Comparison of ENCODE assay signal across 1 cellular context in genomic region chr10:110833941-110834621, GRCh38.
TF ChIP-seq lines count a peak whose summit lies in the region.

No MANE protein-coding gene starts in this region.

TF ChIP-seq in H1, 55 proteins besides CTCF, POLR2A, EP300 and RAD21 (continued from another document):
- TF ChIP-seq RNF2 (IDR thresholded peaks at IDR 0.05; ENCODE audit: borderline replicate concordance, low read depth, low read length, missing control alignments, poor library complexity, severe bottlenecking): no peak
- TF ChIP-seq CREB1 (IDR thresholded peaks at IDR 0.05): no peak
- TF ChIP-seq RBBP5 (IDR thresholded peaks at IDR 0.05; ENCODE audit: borderline replicate concordance, low read depth, low read length): no peak
- TF ChIP-seq BCL11A (IDR thresholded peaks at IDR 0.05; ENCODE audit: low read depth in 2 of 2, low read length in 2 of 2): no peak
- no peak for TF ChIP-seq MAFK (IDR thresholded peaks at IDR 0.05; ENCODE audit: low read depth, low read length)
- no peak for TF ChIP-seq CEBPB (IDR thresholded peaks at IDR 0.05; ENCODE audit: low read depth, low read length)
- TF ChIP-seq HDAC6 (IDR thresholded peaks at IDR 0.05; ENCODE audit: low read depth, low read length): no peak
- TF ChIP-seq SIRT6 (IDR thresholded peaks at IDR 0.05; ENCODE audit: low read length): no peak
- TF ChIP-seq YY1 (IDR thresholded peaks at IDR 0.05; ENCODE audit: low read depth, low read length): no peak
- TF ChIP-seq NRF1 (IDR thresholded peaks at IDR 0.05; ENCODE audit: low read depth, low read length): no peak
- no peak for TF ChIP-seq HDAC2 (IDR thresholded peaks at IDR 0.05; ENCODE audit: borderline replicate concordance in 1 of 2, low read depth in 2 of 2, low read length in 2 of 2)
- no peak for TF ChIP-seq BRCA1 (IDR thresholded peaks at IDR 0.05; ENCODE audit: low read depth, low read length)
- TF ChIP-seq CBX5 (IDR thresholded peaks at IDR 0.05; ENCODE audit: low read depth, low read length): no peak
- TF ChIP-seq E2F6 (IDR thresholded peaks at IDR 0.05): no peak
- TF ChIP-seq JUN (IDR thresholded peaks at IDR 0.05; ENCODE audit: low read depth, low read length): no peak
